Comparison of ENCODE assay signal across 24 cellular contexts in the genomic region with DNA sequence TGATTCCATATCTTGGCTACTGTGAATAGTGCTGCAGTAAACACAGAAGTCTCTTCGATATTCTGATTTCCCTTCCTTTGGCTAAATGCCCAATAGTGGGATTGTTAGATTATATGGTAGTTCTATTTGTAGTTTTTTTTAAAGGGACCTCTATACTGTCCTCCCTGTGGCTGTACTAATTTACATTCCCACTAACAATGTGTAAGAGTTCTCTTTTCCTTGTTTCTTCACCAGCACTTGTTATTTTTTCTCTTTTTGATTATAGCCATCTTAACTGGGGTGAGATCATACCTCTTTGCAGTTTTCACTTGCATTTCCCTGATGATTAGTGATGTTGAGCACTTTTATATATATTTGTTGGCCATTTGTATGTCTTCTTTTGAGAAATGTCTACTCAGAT.
"Had no signal": no experiment of that assay in that cellular context is flagged by ENCODE, and none has a peak within 500 bp of the region (broad histone marks: within the 10 kb centered on the region; RNA-seq: fewer than 3 reads in every experiment).

No MANE protein-coding gene starts in this region.

- H3K9me3 ChIP-seq: gastrocnemius medialis had no signal

- DNase-seq: colonic mucosa; cortex of kidney; dermis blood vessel endothelial cell; dorsolateral prefrontal cortex; effector CD4-positive, alpha-beta T cell; effector CD8-positive, alpha-beta T cell; effector memory CD4-positive, alpha-beta T cell; effector memory CD8-positive, alpha-beta T cell; endodermal cell; erythroblast; esophagus squamous epithelium; foreskin fibroblast; foreskin keratinocyte; foreskin melanocyte; gastrocnemius medialis; glutamatergic neuron; head of caudate nucleus; heart left ventricle; heart right ventricle had no signal

- H3K4me3 ChIP-seq: colonic mucosa, coronary artery, dorsolateral prefrontal cortex, esophagus muscularis mucosa, esophagus squamous epithelium, gastrocnemius medialis, gastroesophageal sphincter, heart left ventricle, heart right ventricle, hepatocyte had no signal

- H3K27ac ChIP-seq: colonic mucosa, coronary artery, dorsolateral prefrontal cortex, epithelial cell of prostate, esophagus muscularis mucosa, esophagus squamous epithelium, foreskin keratinocyte, gastrocnemius medialis, gastroesophageal sphincter, heart left ventricle, heart right ventricle, hepatocyte had no signal

- H2AFZ ChIP-seq: hepatocyte had no signal

- H3K4me1 ChIP-seq: colonic mucosa, esophagus muscularis mucosa, gastrocnemius medialis, gastroesophageal sphincter, heart left ventricle, heart right ventricle had no signal

- H3K27me3 ChIP-seq: colonic mucosa, dorsolateral prefrontal cortex, esophagus muscularis mucosa, esophagus squamous epithelium, foreskin keratinocyte, gastrocnemius medialis, gastroesophageal sphincter, heart left ventricle, heart right ventricle, hepatocyte had no signal

- H3K36me3 ChIP-seq: colonic mucosa, esophagus muscularis mucosa, esophagus squamous epithelium, gastrocnemius medialis, gastroesophageal sphincter, heart left ventricle, heart right ventricle had no signal

- H3K79me2 ChIP-seq: hepatocyte had no signal

- H3K4me2 ChIP-seq: hepatocyte had no signal
